ENCODE assay signal across 8 cellular contexts in genomic region chr3:186361612-186362408, GRCh38.
DNase-seq lines count a peak whose midpoint lies in the region; ATAC-seq and TF ChIP-seq lines count a peak whose summit lies in the region.

TSS of gene DGKG (minus strand) at chr3:186362234. CDS start at chr3:186320459, 41,775 bp downstream.

- DNase-seq in AG04449 (ENCODE audit: low read depth, low spot score): no peak
- peak; percentile 88 for DNase-seq in NOMO-1 treated with dmso at 0.1 percent for 144 hours (lab: John Stamatoyannopoulos, UW; ENCODE audit: unreplicated experiment)
- DNase-seq in astrocyte of the hippocampus (ENCODE audit: low read depth, low spot score): peak; percentile 64
- peak; percentile 56 for DNase-seq in islet precursor cell
- no peak for DNase-seq in NK-92 (lab: John Stamatoyannopoulos, UW; ENCODE audit: unreplicated experiment)

- ATAC-seq in GM18498 (IDR thresholded peaks at IDR 0.05; ENCODE audit: unreplicated experiment): peak; percentile 84
- ATAC-seq in HG02981 (IDR thresholded peaks at IDR 0.05; ENCODE audit: unreplicated experiment): peak; percentile 46

- no peak for TF ChIP-seq CTCF in AG04449 (IDR thresholded peaks at IDR 0.05; ENCODE audit: insufficient read depth, low read length, missing control alignments)

- CTCF ChIA-PET in AG04449 (lab: Yijun Ruan, JAX): interaction anchor here (1.4 kb wide), 1 partner anchor 36 kb away, joined by 3 read pairs; no protein-coding TSS in a partner anchor

- POLR2A ChIA-PET in AG04449 (lab: Yijun Ruan, JAX): no interaction called here

- peak within 1 kb of the TSS in 3 of 21 experiments; percentile 2 to 15 (median 10) for H3K27ac ChIP-seq in skin epidermis

- H3K4me3 ChIP-seq in AG04449 (ENCODE audit: low read depth, low read length): peak within 1 kb of the TSS; percentile 30
- H3K4me3 ChIP-seq in skin epidermis: peak within 1 kb of the TSS; percentile 4 to 37 (median 18)

Comparison
In these comparisons a context has a peak if more than half of its experiments do, and no peak if none do; other contexts are left out.
1. DNase-seq: peak in NOMO-1 treated with dmso at 0.1 percent for 144 hours (single experiment), astrocyte of the hippocampus (single experiment) and islet precursor cell (single experiment); none in AG04449 (single experiment) and NK-92 (single experiment).